Comparison of ENCODE assay signal across 9 cellular contexts in the genomic region with DNA sequence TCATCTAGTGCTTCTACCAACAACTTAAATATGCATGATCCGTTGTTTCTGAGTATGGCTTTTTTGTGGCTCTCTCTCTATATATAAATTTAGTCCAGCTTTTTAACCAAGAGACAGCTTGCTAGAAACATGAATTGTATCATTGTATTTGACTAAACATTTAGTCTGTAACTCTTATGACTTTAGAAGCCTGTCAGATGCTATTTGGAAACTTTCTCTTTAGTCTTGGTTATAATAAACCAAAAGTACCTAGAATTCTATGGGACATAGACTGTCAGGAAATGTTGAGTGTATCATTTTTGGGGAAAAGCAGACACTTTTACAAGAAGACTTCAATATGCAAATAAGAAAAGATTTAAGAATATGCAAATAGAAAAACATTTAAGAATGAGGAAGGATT.
A peak's percentile ranks its signal among the peaks of the same experiment; 100 is the strongest.
DNase-seq lines count a peak whose midpoint lies in the region; ATAC-seq and TF ChIP-seq lines count a peak whose summit lies in the region.
"Had no signal": no experiment of that assay in that cellular context is flagged by ENCODE, and none has a peak within 500 bp of the region (broad histone marks: within the 10 kb centered on the region; RNA-seq: fewer than 3 reads in every experiment).

No MANE protein-coding gene starts in this region.

- no peak overlapping the region for H3K18ac ChIP-seq in neuronal stem cell (ENCODE audit: low read length)

- no peak overlapping the region for H4K91ac ChIP-seq in neuronal stem cell (ENCODE audit: low read depth, low read length, poor library complexity)

- no peak overlapping the region for H4K8ac ChIP-seq in neuronal stem cell (ENCODE audit: low read depth, low read length)

- H3K4me3 ChIP-seq in adipocyte (ENCODE audit: low read length) = peak overlapping the region; percentile 42
- no peak overlapping the region for H3K4me3 ChIP-seq in suprapubic skin
- H3K4me3 ChIP-seq in neuronal stem cell (ENCODE audit: low read length in 2 of 2) = no peak overlapping the region

- no peak overlapping the region for H3K4ac ChIP-seq in neuronal stem cell (ENCODE audit: low read length)

- ATAC-seq in HG02938 (IDR thresholded peaks at IDR 0.05; ENCODE audit: unreplicated experiment) = peak; percentile 3

- peaks cover 43% of the 10 kb centered on the region for H3K4me1 Mint-ChIP-seq in activated T-cell treated with anti-CD3 and anti-CD28 coated beads, Interleukin-2, amount 50 U/mL, for 24 hours (ENCODE audit: low read depth)

- TF ChIP-seq POLR2A in suprapubic skin (IDR thresholded peaks at IDR 0.05) = no peak

- H3K27ac ChIP-seq in suprapubic skin (peak overlapping the region; percentile 44), neuronal stem cell (replicated peaks; ENCODE audit: low read length) (no peak overlapping the region)

- no peak for TF ChIP-seq EP300 in suprapubic skin (IDR thresholded peaks at IDR 0.05)

- H3K36me3 Mint-ChIP-seq in activated T-cell treated with anti-CD3 and anti-CD28 coated beads, Interleukin-2, amount 50 U/mL, for 24 hours (ENCODE audit: low read depth) = no peaks in the 10 kb centered on the region

- H3K27me3 ChIP-seq in adipocyte (replicated peaks; ENCODE audit: control insufficient read depth, insufficient read depth, low read length) = no peaks in the 10 kb centered on the region
- H3K27me3 ChIP-seq in suprapubic skin = no peaks in the 10 kb centered on the region
- H3K27me3 ChIP-seq in neuronal stem cell (ENCODE audit: control insufficient read depth in 3 of 3, insufficient read depth in 3 of 3, low read depth in 1 of 3, low read length in 3 of 3) = no peaks in the 10 kb centered on the region

- WGBS in suprapubic skin = 63% methylated on average over 1 of the region's 1 CpG
- WGBS in neuronal stem cell (ENCODE audit: extremely low coverage in 2 of 2, insufficient read length in 2 of 2, insufficient replicate concordance in 1 of 2), 2 donors = no CpG with 5 or more reads among the region's 1 CpG

- H3K4me1 ChIP-seq in adipocyte (ENCODE audit: control insufficient read depth, insufficient read depth, low read length) (peaks cover 59% of the 10 kb centered on the region), suprapubic skin (peaks cover 4% of the 10 kb centered on the region), neuronal stem cell (ENCODE audit: control insufficient read depth in 2 of 2, insufficient read depth in 1 of 2, low read depth in 1 of 2, low read length in 2 of 2) (no peaks in the 10 kb centered on the region)

- no peaks in the 10 kb centered on the region for H3K27me3 Mint-ChIP-seq in activated T-cell treated with anti-CD3 and anti-CD28 coated beads, Interleukin-2, amount 50 U/mL, for 24 hours

- H3K14ac ChIP-seq in neuronal stem cell (ENCODE audit: low read length) = no peak overlapping the region

- H2BK5ac ChIP-seq in neuronal stem cell (ENCODE audit: low read length) = no peak overlapping the region

- peak overlapping the region; percentile 24 for H3K4me3 Mint-ChIP-seq in activated T-cell treated with anti-CD3 and anti-CD28 coated beads, Interleukin-2, amount 50 U/mL, for 24 hours

- H2BK12ac ChIP-seq in neuronal stem cell (ENCODE audit: low read length) = no peak overlapping the region

- no peak overlapping the region for H2BK15ac ChIP-seq in neuronal stem cell (ENCODE audit: low read length)

- H2BK120ac ChIP-seq in neuronal stem cell (ENCODE audit: low read depth, low read length) = no peak overlapping the region

- no peaks in the 10 kb centered on the region for H3K9me3 Mint-ChIP-seq in activated T-cell treated with anti-CD3 and anti-CD28 coated beads, Interleukin-2, amount 50 U/mL, for 24 hours

- H3K9me3 ChIP-seq in adipocyte (ENCODE audit: control insufficient read depth, low read length) (no peaks in the 10 kb centered on the region), suprapubic skin (no peaks in the 10 kb centered on the region), neuronal stem cell (replicated peaks in 1 of 2; ENCODE audit: control insufficient read depth in 2 of 2, insufficient read depth in 1 of 2, low read depth in 1 of 2, low read length in 2 of 2) (no peaks in the 10 kb centered on the region)

- H3K79me1 ChIP-seq in neuronal stem cell (ENCODE audit: low read depth, low read length) = no peaks in the 10 kb centered on the region

- no peak for TF ChIP-seq CTCF in suprapubic skin (IDR thresholded peaks at IDR 0.05)

- no peak overlapping the region for H2AK5ac ChIP-seq in neuronal stem cell (ENCODE audit: low read depth, low read length)

- H3K4me2 ChIP-seq in neuronal stem cell (ENCODE audit: insufficient read depth, low read length, poor library complexity, severe bottlenecking) = no peak overlapping the region

- no peak for DNase-seq in activated T-cell treated with anti-CD3 and anti-CD28 coated beads, Interleukin-2, amount 50 U/mL, for 24 hours
- no peak for DNase-seq in activated T-cell treated with anti-CD3 and anti-CD28 coated beads, Interleukin-2, amount 50 U/mL, for 48 hours
- DNase-seq in adipocyte (ENCODE audit: low read depth) (no peak), suprapubic skin (ENCODE audit: low spot score in 2 of 2) (no peak), NCI-H2107 (lab: John Stamatoyannopoulos, UW) (no peak), NCI-H82 treated with DMSO at 0.1 percent for 48 hours (lab: John Stamatoyannopoulos, UW; ENCODE audit: unreplicated experiment) (no peak), neuronal stem cell (ENCODE audit: low spot score) (no peak)
- DNase-seq: NCI-H2081 had no signal

- peak overlapping the region; percentile 90 for H3K27ac Mint-ChIP-seq in activated T-cell treated with anti-CD3 and anti-CD28 coated beads, Interleukin-2, amount 50 U/mL, for 24 hours

- H3K23ac ChIP-seq in neuronal stem cell (ENCODE audit: low read depth, low read length, poor library complexity) = no peak overlapping the region

- H3K36me3 ChIP-seq in adipocyte (ENCODE audit: control insufficient read depth, insufficient read depth, low read length, severe bottlenecking) (no peaks in the 10 kb centered on the region), suprapubic skin (no peaks in the 10 kb centered on the region), neuronal stem cell (replicated peaks in 1 of 2; ENCODE audit: control insufficient read depth in 2 of 2, insufficient read depth in 2 of 2, low read length in 2 of 2) (no peaks in the 10 kb centered on the region)

- H3K9ac ChIP-seq in adipocyte (ENCODE audit: low read length) (peak overlapping the region; percentile 83), neuronal stem cell (ENCODE audit: low read depth, low read length, poor library complexity) (no peak overlapping the region)

- H2AFZ ChIP-seq in neuronal stem cell (ENCODE audit: low read length) = no peak overlapping the region
